ENCODE assay signal across 1 cellular context in genomic region chr2:9463698-9464034, GRCh38.
TF ChIP-seq lines count a peak whose summit lies in the region.

No MANE protein-coding gene starts in this region.

TF ChIP-seq in HepG2, 621 proteins besides CTCF, POLR2A, EP300 and RAD21:
- TF ChIP-seq ZFP90 (CRISPR knock-in tag; IDR thresholded peaks at IDR 0.05; ENCODE audit: borderline replicate concordance) = no peak
- no peak for TF ChIP-seq ZNF350 (CRISPR knock-in tag; IDR thresholded peaks at IDR 0.05; ENCODE audit: borderline replicate concordance, low read depth)
TF ChIP-seq in HepG2: peak in this region for 0.
